ENCODE assay signal across 12 cellular contexts in the genomic region with DNA sequence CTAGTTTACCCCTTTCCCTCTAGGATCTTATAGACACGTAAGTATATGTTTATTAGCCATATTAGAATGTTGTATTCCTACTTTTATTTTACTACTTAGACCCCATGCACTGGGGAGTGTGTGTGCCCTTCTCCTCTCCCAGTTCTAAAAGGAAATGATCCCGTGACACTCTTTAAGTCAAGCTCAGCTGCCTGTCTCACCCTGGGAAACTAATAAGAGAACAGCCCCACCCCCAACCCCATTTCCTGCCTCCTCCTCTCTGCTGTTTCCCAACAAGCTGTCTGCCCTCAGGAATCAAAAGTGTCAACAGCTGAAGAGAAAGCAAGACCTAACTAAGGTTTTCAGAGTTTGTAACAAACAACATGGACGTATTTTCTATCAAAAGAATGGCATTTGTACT.
DNase-seq lines count a peak whose midpoint lies in the region; ATAC-seq, FAIRE-seq and TF ChIP-seq lines count a peak whose summit lies in the region.
"Had no signal": no experiment of that assay in that cellular context is flagged by ENCODE, and none has a peak within 500 bp of the region (broad histone marks: within the 10 kb centered on the region; RNA-seq: fewer than 3 reads in every experiment).

No MANE protein-coding gene starts in this region.

- H3K23me2 ChIP-seq in H1 (ENCODE audit: low read depth, low read length) = no peaks in the 10 kb centered on the region

- H3K27me3 ChIP-seq in H1 (replicated peaks in 1 of 4; ENCODE audit: control insufficient read depth in 3 of 4, extremely low read depth in 1 of 4, insufficient read depth in 3 of 4, low read length in 3 of 4) = no peaks in the 10 kb centered on the region
- no peaks in the 10 kb centered on the region for H3K27me3 ChIP-seq in mesendoderm (ENCODE audit: insufficient read depth, low read length, poor library complexity)

- H3K9me3 ChIP-seq in H1 (ENCODE audit: insufficient read depth in 2 of 2, low read depth in 1 of 2, low read length in 1 of 2) = 0 out of 4 replicates have a peak, but pooled peaks cover 0 to 2% of the 10 kb centered on the region in 2 experiments

- H3K14ac ChIP-seq in H1 (ENCODE audit: insufficient read length) = no peak overlapping the region

- H3K18ac ChIP-seq in H1 (ENCODE audit: extremely low read depth, low read length) = no peak overlapping the region
- H3K18ac ChIP-seq in mesendoderm (ENCODE audit: low read length) = no peak overlapping the region

- H3K36me3 Mint-ChIP-seq in activated CD4-positive, alpha-beta memory T cell treated with anti-CD3 and anti-CD28 coated beads for 36 hours = no peaks in the 10 kb centered on the region

- H3K4ac ChIP-seq in H1 (replicated peaks; ENCODE audit: insufficient read length, low read depth, low read length) = no peak overlapping the region
- no peak overlapping the region for H3K4ac ChIP-seq in mesendoderm (ENCODE audit: low read depth, low read length)

- TF ChIP-seq RAD21 in H1 (IDR thresholded peaks at IDR 0.05 in 1 of 2, conservative IDR thresholded peaks at IDR 0.05 in 1 of 2; ENCODE audit: low read depth in 2 of 2, low read length in 2 of 2) = no peak

- H2AK5ac ChIP-seq in H1 (ENCODE audit: low read depth, low read length) (no peak overlapping the region), mesendoderm (ENCODE audit: low read length) (no peak overlapping the region)

- H2BK20ac ChIP-seq in H1 (ENCODE audit: low read length) = no peak overlapping the region

- H3K4me3 Mint-ChIP-seq in activated CD4-positive, alpha-beta memory T cell treated with anti-CD3 and anti-CD28 coated beads for 36 hours = no peak overlapping the region
- H3K4me3 Mint-ChIP-seq: CD4-positive, CD25-positive, alpha-beta regulatory T cell had no signal

- H3K36me3 ChIP-seq in H1 (ENCODE audit: control insufficient read depth in 2 of 4, insufficient read depth in 4 of 4, low read length in 3 of 4) (no peaks in the 10 kb centered on the region), mesendoderm (ENCODE audit: control insufficient read depth, insufficient read depth, low read length) (no peaks in the 10 kb centered on the region)

- H3K9me3 Mint-ChIP-seq in activated CD4-positive, alpha-beta memory T cell treated with anti-CD3 and anti-CD28 coated beads for 36 hours = peaks cover 3% of the 10 kb centered on the region

- WGBS in H1 (ENCODE audit: extremely low coverage in 1 of 2, insufficient coverage in 1 of 2, insufficient read length in 1 of 2, insufficient replicate concordance in 2 of 2, low coverage in 1 of 2, low lambda C conversion rate in 2 of 2, missing lambda C conversion rate in 1 of 2), 2 experiments = 50% methylated on average over 3 of the region's 3 CpGs; no CpG with 5 or more reads in 1 of the 2 experiments
- no CpG with 5 or more reads among the region's 3 CpGs for WGBS in mesendoderm (ENCODE audit: extremely low coverage, insufficient coverage, low lambda C conversion rate)

- no peak overlapping the region for H2AFZ ChIP-seq in H1 (ENCODE audit: low read length)

- H4K8ac ChIP-seq in H1 (ENCODE audit: extremely low read depth, insufficient read depth, low read length) (no peak overlapping the region), mesendoderm (ENCODE audit: low read depth, low read length) (no peak overlapping the region)

- DNase-seq in DMS153 (lab: John Stamatoyannopoulos, UW) (peak; percentile 23), NCI-H2171 treated with DMSO at 0.1 percent for 48 hours (lab: John Stamatoyannopoulos, UW) (peak; percentile 28), H1 (ENCODE audit: low read depth in 1 of 2, low spot score in 2 of 2) (no peak), mesendoderm (peak; percentile 89), GM20000 (ENCODE audit: low spot score) (no peak)
- no peak for DNase-seq in activated CD8-positive, alpha-beta memory T cell treated with anti-CD3 and anti-CD28 coated beads for 24 hours
- no peak for DNase-seq in activated CD4-positive, alpha-beta memory T cell treated with anti-CD3 and anti-CD28 coated beads for 36 hours
- DNase-seq: activated CD4-positive, CD25-positive, alpha-beta regulatory T cell treated with anti-CD3 and anti-CD28 coated beads, Interleukin-2, amount 50 U/mL, for 72 hours; CD4-positive, CD25-positive, alpha-beta regulatory T cell; NCI-H524 had no signal

- H4K91ac ChIP-seq in H1 (replicated peaks; ENCODE audit: insufficient read length, low read length) = no peak overlapping the region

- no peak for TF ChIP-seq POLR2A in H1 (IDR thresholded peaks at IDR 0.05; ENCODE audit: control extremely low read depth in 1 of 2, low read depth in 2 of 2, low read length in 2 of 2)

- FAIRE-seq in H1 (lab: Jason Lieb, UNC) = no peak

- H3K4me2 ChIP-seq in H1 (ENCODE audit: insufficient read depth in 1 of 2, low read depth in 2 of 2, low read length in 2 of 2) (peak overlapping the region in 1 of 2 experiments; percentile 27; a peak in 1 of 4 replicates), mesendoderm (ENCODE audit: low read length) (no peak overlapping the region)

- H4K5ac ChIP-seq in H1 (ENCODE audit: insufficient read length, low read depth, low read length) (no peak overlapping the region), mesendoderm (ENCODE audit: low read length) (no peak overlapping the region)

- H3K56ac ChIP-seq in H1 (replicated peaks; ENCODE audit: insufficient read length, low read depth, low read length) (no peak overlapping the region), mesendoderm (ENCODE audit: low read length) (no peak overlapping the region)

- H3K27me3 Mint-ChIP-seq in activated CD4-positive, alpha-beta memory T cell treated with anti-CD3 and anti-CD28 coated beads for 36 hours = no peaks in the 10 kb centered on the region

- H3K27ac ChIP-seq in H1 (ENCODE audit: low read depth, low read length) = no peak overlapping the region
- H3K27ac ChIP-seq in mesendoderm (ENCODE audit: low read depth, low read length) = no peak overlapping the region
- H3K27ac ChIP-seq: HL-60 had no signal

- H3K23ac ChIP-seq in H1 (ENCODE audit: insufficient read length) (no peak overlapping the region), mesendoderm (ENCODE audit: low read length) (no peak overlapping the region)

- H2BK15ac ChIP-seq in H1 (ENCODE audit: low read length) (no peak overlapping the region), mesendoderm (replicated peaks; ENCODE audit: low read depth) (no peak overlapping the region)

- no peak overlapping the region; a peak in 1 of 7 replicates for H3K9ac ChIP-seq in H1 (replicated peaks in 1 of 4; ENCODE audit: extremely low read depth in 1 of 4, low read depth in 3 of 4, low read length in 3 of 4)
- no peak overlapping the region for H3K9ac ChIP-seq in mesendoderm (ENCODE audit: low read length)

- TF ChIP-seq EP300 in H1 (IDR thresholded peaks at IDR 0.05; ENCODE audit: borderline replicate concordance in 1 of 2, low read depth in 2 of 2, low read length in 2 of 2) = no peak

- no peaks in the 10 kb centered on the region for H3K4me1 Mint-ChIP-seq in activated CD4-positive, alpha-beta memory T cell treated with anti-CD3 and anti-CD28 coated beads for 36 hours (ENCODE audit: low read depth)

- H3K79me1 ChIP-seq in H1 (ENCODE audit: low read depth, low read length) (no peaks in the 10 kb centered on the region), mesendoderm (ENCODE audit: low read length) (no peaks in the 10 kb centered on the region)

- CTCF ChIA-PET in H1 (lab: Charles Lee; ENCODE audit: partially characterized antibody) = no interaction called here
- CTCF ChIA-PET in activated CD4-positive, alpha-beta memory T cell treated with anti-CD3 and anti-CD28 coated beads for 36 hours (lab: Charles Lee) = no interaction called here

- ATAC-seq in HG02973 (IDR thresholded peaks at IDR 0.05; ENCODE audit: unreplicated experiment) = no peak

- no peak overlapping the region for H2BK12ac ChIP-seq in H1 (ENCODE audit: low read depth, low read length)

- H3K4me1 ChIP-seq in H1 (replicated peaks in 1 of 4; ENCODE audit: control insufficient read depth in 3 of 4, insufficient read depth in 4 of 4, low read length in 3 of 4) (peaks cover 2 to 9% (median 7%) of the 10 kb centered on the region in 4 experiments; a peak in 6 of 7 replicates), mesendoderm (ENCODE audit: control insufficient read depth, low read depth, low read length) (peaks cover 9% of the 10 kb centered on the region)

- no peak overlapping the region for H3K27ac Mint-ChIP-seq in activated CD4-positive, alpha-beta memory T cell treated with anti-CD3 and anti-CD28 coated beads for 36 hours
- H3K27ac Mint-ChIP-seq: CD4-positive, CD25-positive, alpha-beta regulatory T cell had no signal

- intact Hi-C loops in activated CD4-positive, alpha-beta memory T cell treated with anti-CD3 and anti-CD28 coated beads for 36 hours (cut with micrococcal nuclease) = no loop called here

- H3K4me3 ChIP-seq in H1 (ENCODE audit: extremely low read depth in 1 of 4, insufficient read depth in 2 of 4, low read depth in 3 of 4, low read length in 4 of 4) = no peak overlapping the region; a peak in 1 of 8 replicates
- no peak overlapping the region for H3K4me3 ChIP-seq in mesendoderm (ENCODE audit: low read length)

- no peak overlapping the region for H2BK5ac ChIP-seq in H1 (ENCODE audit: low read depth, low read length)
- H2BK5ac ChIP-seq in mesendoderm (ENCODE audit: low read length) = no peak overlapping the region

- H2BK120ac ChIP-seq in H1 (replicated peaks; ENCODE audit: low read depth, low read length) = no peak overlapping the region
- H2BK120ac ChIP-seq in mesendoderm (ENCODE audit: low read depth, low read length) = no peak overlapping the region

- H4K20me1 ChIP-seq in H1 (replicated peaks in 1 of 2; ENCODE audit: control insufficient read depth in 1 of 2, insufficient read depth in 2 of 2, low read length in 2 of 2) = no peaks in the 10 kb centered on the region

- H3K79me2 ChIP-seq in H1 (ENCODE audit: control insufficient read depth in 1 of 2, insufficient read depth in 2 of 2, low read length in 2 of 2) = no peaks in the 10 kb centered on the region
- H3K79me2 ChIP-seq in mesendoderm (ENCODE audit: control insufficient read depth, insufficient read depth, low read length) = no peaks in the 10 kb centered on the region

- POLR2A ChIA-PET in H1 (lab: Charles Lee; ENCODE audit: partially characterized antibody) = no interaction called here
- POLR2A ChIA-PET in activated CD4-positive, alpha-beta memory T cell treated with anti-CD3 and anti-CD28 coated beads for 36 hours (lab: Charles Lee) = no interaction called here

- TF ChIP-seq CTCF in H1 (IDR thresholded peaks at IDR 0.05; ENCODE audit: control extremely low read depth in 1 of 3, insufficient read depth in 1 of 3, low read depth in 1 of 3, low read length in 3 of 3) (no peak), GM20000 (IDR thresholded peaks at IDR 0.05; ENCODE audit: extremely low read depth, missing control alignments) (no peak)

TF ChIP-seq in H1, 55 proteins besides CTCF, POLR2A, EP300 and RAD21:
- TF ChIP-seq CEBPB (IDR thresholded peaks at IDR 0.05; ENCODE audit: low read depth, low read length) (peak; percentile 33; the same call in 1 of the 2 replicates), SP1 (IDR thresholded peaks at IDR 0.05; ENCODE audit: low read depth, low read length) (no peak)

Comparison
In these comparisons a context has a peak if more than half of its experiments do, and no peak if none do; other contexts are left out.
1. DNase-seq: peak in DMS153 (single experiment), NCI-H2171 treated with DMSO at 0.1 percent for 48 hours (single experiment) and mesendoderm (single experiment); none in H1 (0 of 2), GM20000 (single experiment), activated CD8-positive, alpha-beta memory T cell treated with anti-CD3 and anti-CD28 coated beads for 24 hours (single experiment) and activated CD4-positive, alpha-beta memory T cell treated with anti-CD3 and anti-CD28 coated beads for 36 hours (single experiment).